Comparison of ENCODE assay signal across 27 cellular contexts in the genomic region with DNA sequence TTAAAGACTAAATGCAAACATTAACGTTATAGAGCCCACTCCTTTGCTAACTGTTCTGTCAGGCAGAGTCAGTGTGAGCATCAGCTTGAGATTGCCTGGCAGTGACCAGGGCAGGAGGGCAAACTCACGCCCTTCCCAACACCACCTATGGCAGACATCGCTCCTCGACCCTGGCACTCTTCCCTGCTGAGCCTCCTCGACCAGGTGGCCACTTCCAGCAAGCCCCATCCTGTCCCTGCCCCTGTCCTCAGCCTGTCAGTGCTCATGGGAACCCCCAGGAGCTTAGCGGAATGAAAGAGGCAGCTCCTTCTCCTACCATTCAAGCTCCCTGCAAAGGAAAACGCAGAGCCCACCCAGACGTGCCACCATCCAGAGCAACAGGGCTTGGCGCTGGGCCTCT. TPM values are rescaled to one million over a fixed set of nuclear protein-coding genes. Genes with fewer than 3 reads are reported as not detected.
A peak's percentile ranks its signal among the peaks of the same experiment; 100 is the strongest.
DNase-seq lines count a peak whose midpoint lies in the region; ATAC-seq lines count a peak whose summit lies in the region.
"Had no signal": no experiment of that assay in that cellular context is flagged by ENCODE, and none has a peak within 500 bp of the region (broad histone marks: within the 10 kb centered on the region; RNA-seq: fewer than 3 reads in every experiment).

No MANE protein-coding gene starts in this region.

- peaks cover 44% of the 10 kb centered on the region for H3K36me3 Mint-ChIP-seq in T-helper 2 cell treated with Interferon-gamma antibody and Interleukin-4, amounts not matched to agents 5 μg/mL and 100 μg/mL, for 36 hours (ENCODE audit: low read depth)
- peaks cover 0 to 81% (median 11%) of the 10 kb centered on the region in 3 donors for H3K36me3 Mint-ChIP-seq in CD8-positive, alpha-beta memory T cell
- peaks cover 22% of the 10 kb centered on the region for H3K36me3 Mint-ChIP-seq in activated naive CD8-positive, alpha-beta T cell treated with anti-CD3 and anti-CD28 coated beads, Interleukin-2, amount 10 ng/mL, durations not matched to agents 7 days and 5 days
- peaks cover 6% of the 10 kb centered on the region for H3K36me3 Mint-ChIP-seq in natural killer cell treated with Interleukin-12 subunit alpha and Interleukin-12 subunit beta and Interleukin-15 and Interleukin-18, amount 100 ng/mL, for 72 hours

- no peak overlapping the region for H3K27ac ChIP-seq in CD8-positive, alpha-beta memory T cell (ENCODE audit: low read depth, low read length)
- H3K27ac ChIP-seq: body of pancreas, coronary artery, epithelial cell of prostate, foreskin keratinocyte, prostate gland had no signal

- no peaks in the 10 kb centered on the region for H3K9me3 ChIP-seq in CD8-positive, alpha-beta memory T cell (ENCODE audit: low read length)
- H3K9me3 ChIP-seq: BE2C, body of pancreas, prostate gland had no signal

- H3K27me3 ChIP-seq in CD8-positive, alpha-beta memory T cell (ENCODE audit: insufficient read depth, low read length, poor library complexity, severe bottlenecking) = no peaks in the 10 kb centered on the region
- H3K27me3 ChIP-seq: BE2C, body of pancreas, foreskin keratinocyte had no signal

- no peak overlapping the region for H3K4me3 Mint-ChIP-seq in T-helper 2 cell treated with Interferon-gamma antibody and Interleukin-4, amounts not matched to agents 5 μg/mL and 100 μg/mL, for 36 hours
- peak overlapping the region in 3 of 7 donors; percentile 25 to 76 (median 47) for H3K4me3 Mint-ChIP-seq in CD8-positive, alpha-beta memory T cell
- H3K4me3 Mint-ChIP-seq in activated naive CD8-positive, alpha-beta T cell treated with anti-CD3 and anti-CD28 coated beads, Interleukin-2, amount 10 ng/mL, durations not matched to agents 7 days and 5 days = no peak overlapping the region
- H3K4me3 Mint-ChIP-seq in natural killer cell treated with Interleukin-12 subunit alpha and Interleukin-12 subunit beta and Interleukin-15 and Interleukin-18, amount 100 ng/mL, for 72 hours = peak overlapping the region; percentile 58
- H3K4me3 Mint-ChIP-seq: GM23338 had no signal

- peaks cover 46% of the 10 kb centered on the region for H3K4me1 ChIP-seq in CD8-positive, alpha-beta memory T cell (ENCODE audit: insufficient read depth, low read length)
- H3K4me1 ChIP-seq: BE2C, body of pancreas, foreskin keratinocyte, prostate gland had no signal

- no peaks in the 10 kb centered on the region for H3K9me3 Mint-ChIP-seq in T-helper 2 cell treated with Interferon-gamma antibody and Interleukin-4, amounts not matched to agents 5 μg/mL and 100 μg/mL, for 36 hours
- H3K9me3 Mint-ChIP-seq in CD8-positive, alpha-beta memory T cell = no peaks in the 10 kb centered on the region
- no peaks in the 10 kb centered on the region for H3K9me3 Mint-ChIP-seq in activated naive CD8-positive, alpha-beta T cell treated with anti-CD3 and anti-CD28 coated beads, Interleukin-2, amount 10 ng/mL, durations not matched to agents 7 days and 5 days
- no peaks in the 10 kb centered on the region for H3K9me3 Mint-ChIP-seq in natural killer cell treated with Interleukin-12 subunit alpha and Interleukin-12 subunit beta and Interleukin-15 and Interleukin-18, amount 100 ng/mL, for 72 hours
- H3K9me3 Mint-ChIP-seq: GM23338 had no signal

- POLR2A ChIA-PET in CD8-positive, alpha-beta memory T cell (lab: Charles Lee) = no interaction called here
- POLR2A ChIA-PET in activated naive CD8-positive, alpha-beta T cell treated with anti-CD3 and anti-CD28 coated beads, Interleukin-2, amount 10 ng/mL, durations not matched to agents 7 days and 5 days (lab: Charles Lee) = no interaction called here

- H3K4me1 Mint-ChIP-seq in T-helper 2 cell treated with Interferon-gamma antibody and Interleukin-4, amounts not matched to agents 5 μg/mL and 100 μg/mL, for 36 hours (ENCODE audit: low read depth) = peaks cover 30% of the 10 kb centered on the region
- H3K4me1 Mint-ChIP-seq in CD8-positive, alpha-beta memory T cell = peaks cover 48 to 76% (median 57%) of the 10 kb centered on the region in 3 donors
- H3K4me1 Mint-ChIP-seq in activated naive CD8-positive, alpha-beta T cell treated with anti-CD3 and anti-CD28 coated beads, Interleukin-2, amount 10 ng/mL, durations not matched to agents 7 days and 5 days = peaks cover 46% of the 10 kb centered on the region
- H3K4me1 Mint-ChIP-seq in natural killer cell treated with Interleukin-12 subunit alpha and Interleukin-12 subunit beta and Interleukin-15 and Interleukin-18, amount 100 ng/mL, for 72 hours (ENCODE audit: low read depth in 2 of 2) = peaks cover 55 to 65% of the 10 kb centered on the region in 2 donors
- H3K4me1 Mint-ChIP-seq: GM23338 had no signal

- no peaks in the 10 kb centered on the region for H3K27me3 Mint-ChIP-seq in T-helper 2 cell treated with Interferon-gamma antibody and Interleukin-4, amounts not matched to agents 5 μg/mL and 100 μg/mL, for 36 hours (ENCODE audit: low read depth)
- H3K27me3 Mint-ChIP-seq in CD8-positive, alpha-beta memory T cell = peaks cover 0 to 1% of the 10 kb centered on the region in 2 donors
- no peaks in the 10 kb centered on the region for H3K27me3 Mint-ChIP-seq in activated naive CD8-positive, alpha-beta T cell treated with anti-CD3 and anti-CD28 coated beads, Interleukin-2, amount 10 ng/mL, durations not matched to agents 7 days and 5 days
- no peaks in the 10 kb centered on the region for H3K27me3 Mint-ChIP-seq in natural killer cell treated with Interleukin-12 subunit alpha and Interleukin-12 subunit beta and Interleukin-15 and Interleukin-18, amount 100 ng/mL, for 72 hours

- no peak for ATAC-seq in activated naive CD8-positive, alpha-beta T cell treated with anti-CD3 and anti-CD28 coated beads, Interleukin-2, amount 10 ng/mL, durations not matched to agents 7 days and 5 days (ENCODE audit: low read depth)
- no peak for ATAC-seq in natural killer cell treated with Interleukin-12 subunit alpha and Interleukin-12 subunit beta and Interleukin-15 and Interleukin-18, amount 100 ng/mL, for 72 hours
- ATAC-seq in HG03432 (IDR thresholded peaks at IDR 0.05; ENCODE audit: unreplicated experiment) (no peak), HG03565 (IDR thresholded peaks at IDR 0.05; ENCODE audit: unreplicated experiment) (no peak), HG03460 (IDR thresholded peaks at IDR 0.05; ENCODE audit: unreplicated experiment) (no peak)
- ATAC-seq: body of pancreas, foreskin keratinocyte, GM23338 had no signal

- CTCF ChIA-PET in CD8-positive, alpha-beta memory T cell (lab: Charles Lee) = interaction anchor here (9.2 kb wide), 1 partner anchor 154 kb away, joined by 119 read pairs; a partner anchor contains a TSS

- DNase-seq in T-helper 2 cell treated with Interferon-gamma antibody and Interleukin-4, amounts not matched to agents 5 μg/mL and 100 μg/mL, for 36 hours (ENCODE audit: low spot score) = no peak
- no peak for DNase-seq in T-helper 2 cell
- no peak for DNase-seq in CD8-positive, alpha-beta memory T cell
- no peak for DNase-seq in activated naive CD8-positive, alpha-beta T cell treated with anti-CD3 and anti-CD28 coated beads, Interleukin-2, amount 10 ng/mL, durations not matched to agents 7 days and 5 days
- DNase-seq in natural killer cell treated with Interleukin-12 subunit alpha and Interleukin-12 subunit beta and Interleukin-15 and Interleukin-18, amount 100 ng/mL, for 72 hours (ENCODE audit: low spot score) = no peak
- DNase-seq: activated gamma-delta T cell treated with Interleukin-2 at 50 U/mL for 16 hours; BE2C; body of pancreas; foreskin keratinocyte; GDM1; Kasumi-1; kidney; NCI-H1048; NCI-H2029 treated with DMSO at 0.1 percent for 48 hours; small intestine; stimulated activated CD4-positive, alpha-beta T cell treated with anti-CD3 and anti-CD28 coated beads, Interleukin-4, amount 100 ng/mL, for 24 hours; substantia nigra had no signal

- H3K4me3 ChIP-seq in CD8-positive, alpha-beta memory T cell (ENCODE audit: low read length) = no peak overlapping the region
- H3K4me3 ChIP-seq: body of pancreas, coronary artery, GM23338, prostate gland had no signal

- peak overlapping the region; percentile 34 for H3K27ac Mint-ChIP-seq in T-helper 2 cell treated with Interferon-gamma antibody and Interleukin-4, amounts not matched to agents 5 μg/mL and 100 μg/mL, for 36 hours
- H3K27ac Mint-ChIP-seq in CD8-positive, alpha-beta memory T cell = peak overlapping the region; percentile 19 to 94 (median 72)
- H3K27ac Mint-ChIP-seq in activated naive CD8-positive, alpha-beta T cell treated with anti-CD3 and anti-CD28 coated beads, Interleukin-2, amount 10 ng/mL, durations not matched to agents 7 days and 5 days = peak overlapping the region; percentile 93
- H3K27ac Mint-ChIP-seq in natural killer cell treated with Interleukin-12 subunit alpha and Interleukin-12 subunit beta and Interleukin-15 and Interleukin-18, amount 100 ng/mL, for 72 hours = peak overlapping the region; percentile 63 to 84
- H3K27ac Mint-ChIP-seq: GM23338 had no signal

- peaks cover 24% of the 10 kb centered on the region for H3K36me3 ChIP-seq in CD8-positive, alpha-beta memory T cell (ENCODE audit: insufficient read depth, low read length)

RNA-seq across cellular contexts. Expression of a gene that starts 42.0 kb away (rescaled TPM):
- total RNA-seq in CD8-positive, alpha-beta memory T cell = not detected
- polyA plus RNA-seq in CD8-positive, alpha-beta memory T cell = not detected
- not detected for total RNA-seq in activated naive CD8-positive, alpha-beta T cell treated with anti-CD3 and anti-CD28 coated beads, Interleukin-2, amount 10 ng/mL, durations not matched to agents 7 days and 5 days
- not detected for total RNA-seq in natural killer cell treated with Interleukin-12 subunit alpha and Interleukin-12 subunit beta and Interleukin-15 and Interleukin-18, amount 100 ng/mL, for 72 hours
- total RNA-seq: A172, foreskin keratinocyte, lung microvascular endothelial cell, NCI-H460 had no signal
- polyA plus RNA-seq: foreskin keratinocyte, GM23338 had no signal

RNA-seq across cellular contexts. Expression of a gene that starts 56.3 kb away (rescaled TPM):
- 10 to 100 TPM; 22.2 to 23.1 TPM for total RNA-seq in CD8-positive, alpha-beta memory T cell
- polyA plus RNA-seq in CD8-positive, alpha-beta memory T cell = 34.4 TPM
- total RNA-seq in activated naive CD8-positive, alpha-beta T cell treated with anti-CD3 and anti-CD28 coated beads, Interleukin-2, amount 10 ng/mL, durations not matched to agents 7 days and 5 days = 10 to 100 TPM; 30.6 to 38.8 TPM
- total RNA-seq in natural killer cell treated with Interleukin-12 subunit alpha and Interleukin-12 subunit beta and Interleukin-15 and Interleukin-18, amount 100 ng/mL, for 72 hours = 10 to 100 TPM; 24.9 to 37.4 TPM

Comparison
In these comparisons a context has a peak if more than half of its experiments do, and no peak if none do; other contexts are left out.
1. H3K27ac Mint-ChIP-seq: peak in every context shown above with its lines; median percentile 93 in activated naive CD8-positive, alpha-beta T cell treated with anti-CD3 and anti-CD28 coated beads, Interleukin-2, amount 10 ng/mL, durations not matched to agents 7 days and 5 days; 74 in natural killer cell treated with Interleukin-12 subunit alpha and Interleukin-12 subunit beta and Interleukin-15 and Interleukin-18, amount 100 ng/mL, for 72 hours; 72 in CD8-positive, alpha-beta memory T cell; 34 in T-helper 2 cell treated with Interferon-gamma antibody and Interleukin-4, amounts not matched to agents 5 μg/mL and 100 μg/mL, for 36 hours.